8 cellular contexts compared by ENCODE assay signal in genomic region chr11:78139422-78140391, GRCh38. TPM values are rescaled to one million over a fixed set of nuclear protein-coding genes. Genes with fewer than 3 reads are reported as not detected.
DNase-seq lines count a peak whose midpoint lies in the region; ATAC-seq, FAIRE-seq and TF ChIP-seq lines count a peak whose summit lies in the region.

Gene ALG8, minus strand, starts transcription at chr11:78139626. Its CDS starts 38 bp downstream, at chr11:78139588.

- TF ChIP-seq EP300 in HepG2 (IDR thresholded peaks at IDR 0.05; ENCODE audit: low read depth in 2 of 2, low read length in 2 of 2) = 0 out of 4 replicates have a peak, but pooled peaks of 1 of the 2 experiments have one; percentile 14
- TF ChIP-seq EP300 in HepG2 (CRISPR knock-in tag; IDR thresholded peaks at IDR 0.05; ENCODE audit: borderline replicate concordance) = peak; percentile 54; the same call in 1 of the 2 replicates

- H3K9me3 Mint-ChIP-seq in dendritic cell treated with granulocyte-macrophage colony-stimulating factor and Interleukin-4, amounts not matched to agents 40 ng/mL and 50 ng/mL, for 4 days = no peaks in the 10 kb centered on the region

- peak within 1 kb of the TSS; percentile 81 to 97 (median 89) for H3K4me2 ChIP-seq in BLaER1 treated with 17β-estradiol and CSF1 and Interleukin-3, amounts not matched to agents 10 nM and 100 nM
- H3K4me2 ChIP-seq in HepG2 (ENCODE audit: low read depth, low read length) = peak within 1 kb of the TSS; percentile 99

- DNase-seq in NCI-H748 (lab: John Stamatoyannopoulos, UW; ENCODE audit: unreplicated experiment) (peak; percentile 94), HepG2 (ENCODE audit: low spot score) (peak; percentile 93)
- peak; percentile 95 to 96 for DNase-seq in activated CD4-positive, alpha-beta T cell treated with anti-CD3 and anti-CD28 coated beads, Interleukin-2, amount 50 U/mL, for 24 hours (ENCODE audit: low read depth in 1 of 2, low spot score in 1 of 2)
- peak; percentile 98 for DNase-seq in stimulated activated CD4-positive, alpha-beta T cell treated with anti-CD3 and anti-CD28 coated beads, Interleukin-4, amount 100 ng/mL, for 1 hour

- intact Hi-C loops in dendritic cell treated with granulocyte-macrophage colony-stimulating factor and Interleukin-4, amounts not matched to agents 40 ng/mL and 50 ng/mL, for 4 days (cut with micrococcal nuclease) = loop anchor here (2.0 kb wide), 1 partner anchor 49 kb away; the partner anchor contains the start of genes KCTD21 and USP35
- intact Hi-C loops in HepG2 (cut with micrococcal nuclease; ENCODE audit: unreplicated experiment) = loop anchor here (1.0 to 2.0 kb wide), 2 partner anchors 46 to 61 kb away; partner anchors contain the start of gene NDUFC2

- peaks cover 33 to 51% (median 44%) of the 10 kb centered on the region in 10 experiments for H3K4me1 ChIP-seq in BLaER1 treated with 17β-estradiol and CSF1 and Interleukin-3, amounts not matched to agents 10 nM and 100 nM
- H3K4me1 ChIP-seq in HepG2 (ENCODE audit: insufficient read depth, low read length) = peaks cover 54% of the 10 kb centered on the region

- H3K4me3 ChIP-seq in BLaER1 treated with 17β-estradiol and CSF1 and Interleukin-3, amounts not matched to agents 10 nM and 100 nM = peak within 1 kb of the TSS; percentile 69 to 88 (median 77)
- H3K4me3 ChIP-seq in HepG2 (replicated peaks in 1 of 3; ENCODE audit: insufficient read depth in 1 of 3, low read depth in 2 of 3, low read length in 3 of 3) = peak within 1 kb of the TSS; percentile 72 to 84 (median 75)

- TF ChIP-seq RAD21 in HepG2 (CRISPR knock-in tag; IDR thresholded peaks at IDR 0.05) = no peak; the same call in none of the 2 replicates

- peak; percentile 84 for FAIRE-seq in HepG2 (lab: Jason Lieb, UNC)

- peak; percentile 83 to 90 for TF ChIP-seq POLR2A in HepG2 (IDR thresholded peaks at IDR 0.05; ENCODE audit: insufficient read depth in 1 of 2, low read depth in 2 of 2, low read length in 2 of 2)

- H3K4me1 Mint-ChIP-seq in dendritic cell treated with granulocyte-macrophage colony-stimulating factor and Interleukin-4, amounts not matched to agents 40 ng/mL and 50 ng/mL, for 4 days (ENCODE audit: low read depth) = peaks cover 31% of the 10 kb centered on the region

- H3K4me3 Mint-ChIP-seq in dendritic cell treated with granulocyte-macrophage colony-stimulating factor and Interleukin-4, amounts not matched to agents 40 ng/mL and 50 ng/mL, for 4 days = peak within 1 kb of the TSS; percentile 83

- peaks cover 2% of the 10 kb centered on the region for H3K27me3 Mint-ChIP-seq in dendritic cell treated with granulocyte-macrophage colony-stimulating factor and Interleukin-4, amounts not matched to agents 40 ng/mL and 50 ng/mL, for 4 days

- H3K36me3 ChIP-seq in BLaER1 treated with 17β-estradiol and CSF1 and Interleukin-3, amounts not matched to agents 10 nM and 100 nM = peaks cover 0 to 36% (median 34%) of the 10 kb centered on the region in 11 experiments; a peak in 20 of 22 replicates
- peaks cover 0 to 22% of the 10 kb centered on the region in 2 experiments; a peak in 2 of 5 replicates for H3K36me3 ChIP-seq in HepG2 (replicated peaks in 1 of 2; ENCODE audit: control insufficient read depth in 1 of 2, insufficient read depth in 2 of 2, low read length in 2 of 2)

- H3K27me3 ChIP-seq in BLaER1 treated with 17β-estradiol and CSF1 and Interleukin-3, amounts not matched to agents 10 nM and 100 nM = no peaks in the 10 kb centered on the region
- no peaks in the 10 kb centered on the region; a peak in 1 of 5 replicates for H3K27me3 ChIP-seq in HepG2 (ENCODE audit: control insufficient read depth in 1 of 2, insufficient read depth in 2 of 2, low read length in 2 of 2)

- peak; percentile 91 for ATAC-seq in GM19351 (IDR thresholded peaks at IDR 0.05; ENCODE audit: unreplicated experiment)
- peak; percentile 92 for ATAC-seq in HG03521 (IDR thresholded peaks at IDR 0.05; ENCODE audit: unreplicated experiment)
- peak; percentile 98 for ATAC-seq in HepG2

- TF ChIP-seq CTCF in HepG2 (CRISPR knock-in tag; IDR thresholded peaks at IDR 0.05) = no peak

- H3K36me3 Mint-ChIP-seq in dendritic cell treated with granulocyte-macrophage colony-stimulating factor and Interleukin-4, amounts not matched to agents 40 ng/mL and 50 ng/mL, for 4 days (ENCODE audit: low read depth) = peaks cover 47% of the 10 kb centered on the region

- peaks cover 0 to 13% (median 6%) of the 10 kb centered on the region in 11 experiments; a peak in 10 of 22 replicates for H3K9me3 ChIP-seq in BLaER1 treated with 17β-estradiol and CSF1 and Interleukin-3, amounts not matched to agents 10 nM and 100 nM (replicated peaks in 1 of 11)
- H3K9me3 ChIP-seq in HepG2 (ENCODE audit: low read length) = no peaks in the 10 kb centered on the region

- 1% methylated on average over 30 of the region's 52 CpGs for WGBS in HepG2 (ENCODE audit: low lambda C conversion rate)

- TSS peak; percentile 90 for BruUV-seq in HepG2 (replicated peaks; lab: Mats Ljungman, UMichigan)

- peak within 1 kb of the TSS; percentile 50 to 98 (median 94) for H3K27ac ChIP-seq in BLaER1 treated with 17β-estradiol and CSF1 and Interleukin-3, amounts not matched to agents 10 nM and 100 nM
- peak within 1 kb of the TSS; percentile 81 for H3K27ac ChIP-seq in HepG2 (ENCODE audit: extremely low read length, insufficient read depth, low read length)

- H3K9ac ChIP-seq in BLaER1 treated with 17β-estradiol and CSF1 and Interleukin-3, amounts not matched to agents 10 nM and 100 nM = peak within 1 kb of the TSS; percentile 79 to 95 (median 90)
- peak within 1 kb of the TSS; percentile 92 for H3K9ac ChIP-seq in HepG2 (ENCODE audit: insufficient read depth, low read depth, low read length)

- H2AFZ ChIP-seq in HepG2 (ENCODE audit: low read length) = peak within 1 kb of the TSS; percentile 36

- POLR2A ChIA-PET in HepG2 (lab: Yijun Ruan, JAX) = interaction anchor here (0.7 to 4.6 kb wide), 35 partner anchors 8 to 435 kb away, joined by 3 to 37 read pairs (median 6); partner anchors contain the start of genes INTS4, KCTD21, NARS2 and NDUFC2

- H3K27ac Mint-ChIP-seq in dendritic cell treated with granulocyte-macrophage colony-stimulating factor and Interleukin-4, amounts not matched to agents 40 ng/mL and 50 ng/mL, for 4 days = peak within 1 kb of the TSS; percentile 88

- in situ Hi-C loops in HepG2 (cut with HindIII; ENCODE audit: extremely low pct_ligation_motif_present, low pct_unique_long_range_greater_than_20kb) = loop anchor here (5.0 kb wide), 1 partner anchor 48 kb away; the partner anchor contains the start of genes KCTD21 and USP35

- CTCF ChIA-PET in HepG2 (lab: Yijun Ruan, JAX; ENCODE audit: low intra/inter-chr PET ratio, low total read pairs) = no interaction called here

- peaks cover 38% of the 10 kb centered on the region for H3K79me2 ChIP-seq in HepG2 (ENCODE audit: insufficient read depth, low read length)

- no peaks in the 10 kb centered on the region; a peak in 1 of 22 replicates for H4K20me1 ChIP-seq in BLaER1 treated with 17β-estradiol and CSF1 and Interleukin-3, amounts not matched to agents 10 nM and 100 nM
- H4K20me1 ChIP-seq in HepG2 (ENCODE audit: insufficient read depth, low read length) = no peaks in the 10 kb centered on the region

TF ChIP-seq in HepG2, 621 proteins besides CTCF, POLR2A, EP300 and RAD21 (continues in another document):
- TF ChIP-seq ZMAT3 (CRISPR knock-in tag; conservative IDR thresholded peaks at IDR 0.05) (peak; percentile 69), ZNF17 (CRISPR knock-in tag; IDR thresholded peaks at IDR 0.05) (no peak)

RNA-seq across cellular contexts. Expression of gene ALG8, which starts in this region (rescaled TPM):
- 50.0 and 88.0 TPM in 2 replicates for total RNA-seq in HepG2 (2016; rRNA removed; fragmentation: Illumina TruSeq; extraction: Trizol)
- total RNA-seq in HepG2 (2016; cell fraction: cytosol; rRNA removed; fragmentation: Illumina TruSeq; extraction: Trizol; ENCODE audit: low read depth) = 27.9 and 37.5 TPM in 2 replicates
- 46.2 and 90.8 TPM in 2 replicates for total RNA-seq in HepG2 (2016; cell fraction: insoluble cytoplasmic fraction; rRNA removed; fragmentation: Illumina TruSeq; extraction: Trizol)
- total RNA-seq in HepG2 (2016; cell fraction: membrane; rRNA removed; fragmentation: Illumina TruSeq; extraction: Trizol) = 39.8 and 40.9 TPM in 2 replicates
- 81.9 and 98.4 TPM in 2 replicates for total RNA-seq in HepG2 (2016; cell fraction: nucleus; rRNA removed; fragmentation: Illumina TruSeq; extraction: Trizol)
- polyA plus RNA-seq in HepG2 (2011; rRNA removed) = 53.5 and 75.8 TPM in 2 replicates
- 34.9 and 52.4 TPM in 2 replicates for polyA plus RNA-seq in HepG2 (2011; cell fraction: cytosol; rRNA removed)
- polyA plus RNA-seq in HepG2 (2011; cell fraction: nucleus; rRNA removed) = 23.3 and 25.4 TPM in 2 replicates
- 33.9 and 48.4 TPM in 2 replicates for polyA plus RNA-seq in HepG2 (2012)
- polyA plus RNA-seq in HepG2 (2016; cell fraction: cytosol; fragmentation: Illumina TruSeq; extraction: Trizol; ENCODE audit: low read depth) = 21.7 and 23.1 TPM in 2 replicates
- polyA plus RNA-seq in HepG2 (2016; cell fraction: insoluble cytoplasmic fraction; fragmentation: Illumina TruSeq; extraction: Trizol; ENCODE audit: low read depth) = 45.9 and 50.8 TPM in 2 replicates
- polyA plus RNA-seq in HepG2 (2016; cell fraction: membrane; fragmentation: Illumina TruSeq; extraction: Trizol; ENCODE audit: low read depth) = 29.3 and 35.8 TPM in 2 replicates
- polyA plus RNA-seq in HepG2 (2016; cell fraction: nucleus; fragmentation: Illumina TruSeq; extraction: Trizol; ENCODE audit: insufficient read depth, low read depth) = 116 and 123 TPM in 2 replicates
- polyA minus RNA-seq in HepG2 (2011; rRNA and poly(A)+ RNA removed; ENCODE audit: low replicate concordance) = 65.9 and 176 TPM in 2 replicates
- polyA minus RNA-seq in HepG2 (2011; cell fraction: cytosol; rRNA and poly(A)+ RNA removed) = 34.7 TPM in 2 replicates
- polyA minus RNA-seq in HepG2 (2011; cell fraction: nucleus; rRNA and poly(A)+ RNA removed) = 63.3 and 64.3 TPM in 2 replicates

Comparison
In these comparisons a context has a peak if more than half of its experiments do, and no peak if none do; other contexts are left out.
1. Peak in every context shown above with its lines: DNase-seq, ATAC-seq, H3K4me3 ChIP-seq and H3K27ac ChIP-seq.